ENCODE assay signal across 14 cellular contexts in genomic region chr20:54340667-54341081, GRCh38.
DNase-seq lines count a peak whose midpoint lies in the region; ATAC-seq and TF ChIP-seq lines count a peak whose summit lies in the region.
"Had no signal": no experiment of that assay in that cellular context is flagged by ENCODE, and none has a peak within 500 bp of the region (broad histone marks: within the 10 kb centered on the region; RNA-seq: fewer than 3 reads in every experiment).

No MANE protein-coding gene starts in this region.

- H3K4me2 ChIP-seq in smooth muscle cell: peak overlapping the region; percentile 69

- H3K27ac ChIP-seq in smooth muscle cell (ENCODE audit: low read depth): peak overlapping the region; percentile 75
- H3K27ac ChIP-seq in caudate nucleus (ENCODE audit: low read depth, low read length): no peak overlapping the region
- H3K27ac ChIP-seq: skin epidermis, upper lobe of right lung had no signal

- H3K9me3 Mint-ChIP-seq in HFFc6: no peaks in the 10 kb centered on the region

- peaks cover 5% of the 10 kb centered on the region; the same call in 1 of the 2 replicates for H3K36me3 Mint-ChIP-seq in HFFc6 (ENCODE audit: low read depth)

- 11% methylated on average over 4 of the region's 4 CpGs for WGBS in smooth muscle cell (ENCODE audit: low lambda C conversion rate)

- H3K9me3 ChIP-seq in adipocyte (ENCODE audit: control insufficient read depth, low read length) (no peaks in the 10 kb centered on the region), smooth muscle cell (replicated peaks; ENCODE audit: low read depth) (peaks cover 5% of the 10 kb centered on the region)
- H3K9me3 ChIP-seq: upper lobe of right lung had no signal

- H3K9ac ChIP-seq in adipocyte (ENCODE audit: low read length) (no peak overlapping the region), smooth muscle cell (ENCODE audit: low read depth) (no peak overlapping the region)

- peak overlapping the region; percentile 75 for H2AFZ ChIP-seq in smooth muscle cell (ENCODE audit: low read depth)

- peak overlapping the region; percentile 76 for H3K4me3 Mint-ChIP-seq in HFFc6

- H3K36me3 ChIP-seq in adipocyte (ENCODE audit: control insufficient read depth, insufficient read depth, low read length, severe bottlenecking): no peaks in the 10 kb centered on the region
- no peaks in the 10 kb centered on the region for H3K36me3 ChIP-seq in smooth muscle cell (ENCODE audit: low read depth)
- H3K36me3 ChIP-seq: upper lobe of right lung had no signal

- peak overlapping the region; percentile 22 for H3K4me3 ChIP-seq in adipocyte (ENCODE audit: low read length)
- no peak overlapping the region for H3K4me3 ChIP-seq in smooth muscle cell
- H3K4me3 ChIP-seq: GM12878, skin epidermis, upper lobe of right lung had no signal

- TF ChIP-seq CTCF in HFFc6 (IDR thresholded peaks at IDR 0.05) (no peak), smooth muscle cell (IDR thresholded peaks at IDR 0.05; ENCODE audit: borderline replicate concordance, insufficient read depth, poor library complexity, severe bottlenecking) (no peak)

- DNase-seq in HFFc6: peak; percentile 73
- DNase-seq in adipocyte (ENCODE audit: low read depth): peak; percentile 75
- peak; percentile 81 for DNase-seq in glomerular endothelial cell (ENCODE audit: extremely low read depth, low read depth, low spot score)
- no peak for DNase-seq in smooth muscle cell (lab: John Stamatoyannopoulos, UW; ENCODE audit: unreplicated experiment)
- no peak for DNase-seq in RKO (ENCODE audit: low spot score)
- DNase-seq in caudate nucleus (lab: John Stamatoyannopoulos, UW): no peak
- DNase-seq: amygdala, GOT3, NCI-H774, upper lobe of right lung had no signal

- H3K4me1 Mint-ChIP-seq in HFFc6 (ENCODE audit: low read depth): peaks cover 75% of the 10 kb centered on the region

- H3K4me1 ChIP-seq in adipocyte (ENCODE audit: control insufficient read depth, insufficient read depth, low read length) (peaks cover 21% of the 10 kb centered on the region), smooth muscle cell (ENCODE audit: low read depth) (peaks cover 4% of the 10 kb centered on the region)
- H3K4me1 ChIP-seq: upper lobe of right lung had no signal

- H3K27me3 Mint-ChIP-seq in HFFc6 (ENCODE audit: insufficient read depth): no peaks in the 10 kb centered on the region

- H4K20me1 ChIP-seq in smooth muscle cell (ENCODE audit: low read depth): no peaks in the 10 kb centered on the region

- H3F3A ChIP-seq in smooth muscle cell (ENCODE audit: low read depth): peaks cover 7% of the 10 kb centered on the region

- no peaks in the 10 kb centered on the region for H3K79me2 ChIP-seq in smooth muscle cell (ENCODE audit: low read depth)

- ATAC-seq in HG02623 (IDR thresholded peaks at IDR 0.05; ENCODE audit: unreplicated experiment): no peak
- no peak for ATAC-seq in GM18907 (IDR thresholded peaks at IDR 0.05; ENCODE audit: unreplicated experiment)
- ATAC-seq: GM12878, upper lobe of right lung had no signal

- no peaks in the 10 kb centered on the region for H3K27me3 ChIP-seq in adipocyte (replicated peaks; ENCODE audit: control insufficient read depth, insufficient read depth, low read length)
- no peaks in the 10 kb centered on the region for H3K27me3 ChIP-seq in smooth muscle cell (ENCODE audit: low read depth)
- H3K27me3 ChIP-seq: upper lobe of right lung had no signal

- H3K27ac Mint-ChIP-seq in HFFc6: peak overlapping the region; percentile 81

Comparison
In these comparisons a context has a peak if more than half of its experiments do, and no peak if none do; other contexts are left out.
1. DNase-seq: peak in HFFc6 (single experiment), adipocyte (single experiment) and glomerular endothelial cell (single experiment); none in smooth muscle cell (single experiment), RKO (single experiment) and caudate nucleus (0 of 61).